1 cellular context compared by ENCODE assay signal in the genomic region with DNA sequence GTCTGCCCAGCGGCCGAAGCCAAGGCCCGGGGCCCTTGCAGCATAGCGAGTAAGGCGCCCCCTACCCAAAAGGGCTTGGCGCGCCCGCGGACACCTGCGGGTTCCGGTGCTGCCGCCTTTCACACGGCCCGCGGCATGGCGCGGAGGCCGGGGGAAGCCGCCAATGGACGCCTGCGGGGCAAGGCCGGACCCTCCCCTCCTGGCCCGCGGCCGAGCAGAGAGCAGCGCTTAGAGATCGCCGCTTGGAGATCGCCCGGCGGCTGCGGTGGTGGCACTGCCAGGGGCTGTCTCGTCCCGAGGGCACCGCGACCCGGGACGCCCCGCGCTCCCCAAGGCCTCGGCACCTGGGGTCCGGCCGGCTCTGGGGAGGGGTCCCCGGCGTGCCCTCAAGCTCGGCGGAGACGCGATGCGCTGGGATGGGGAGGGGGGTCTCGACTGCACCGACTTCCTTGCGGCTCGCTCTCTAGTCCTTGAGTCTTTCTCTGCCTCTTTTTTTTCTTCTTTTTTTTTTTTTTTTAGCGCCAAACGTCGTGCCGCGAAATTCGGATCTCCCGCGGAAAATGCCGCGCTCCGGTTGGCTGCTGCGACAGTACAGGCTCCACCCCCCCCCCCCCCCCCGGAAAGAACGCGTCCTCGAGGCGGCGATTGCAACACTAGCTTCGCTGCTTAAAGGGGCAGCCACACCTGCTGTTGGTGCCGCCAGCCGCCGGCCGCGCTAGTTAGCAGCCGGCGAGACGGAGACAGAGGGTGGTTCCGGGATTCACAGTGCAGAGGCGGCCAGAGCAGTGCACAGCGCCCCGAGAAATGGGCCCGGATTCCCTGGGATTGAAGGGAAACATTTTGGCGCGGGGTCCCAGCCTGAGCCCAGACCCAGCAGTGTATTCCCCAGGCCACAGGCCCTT.
TF ChIP-seq lines count a peak whose summit lies in the region.

A gene with protein sequence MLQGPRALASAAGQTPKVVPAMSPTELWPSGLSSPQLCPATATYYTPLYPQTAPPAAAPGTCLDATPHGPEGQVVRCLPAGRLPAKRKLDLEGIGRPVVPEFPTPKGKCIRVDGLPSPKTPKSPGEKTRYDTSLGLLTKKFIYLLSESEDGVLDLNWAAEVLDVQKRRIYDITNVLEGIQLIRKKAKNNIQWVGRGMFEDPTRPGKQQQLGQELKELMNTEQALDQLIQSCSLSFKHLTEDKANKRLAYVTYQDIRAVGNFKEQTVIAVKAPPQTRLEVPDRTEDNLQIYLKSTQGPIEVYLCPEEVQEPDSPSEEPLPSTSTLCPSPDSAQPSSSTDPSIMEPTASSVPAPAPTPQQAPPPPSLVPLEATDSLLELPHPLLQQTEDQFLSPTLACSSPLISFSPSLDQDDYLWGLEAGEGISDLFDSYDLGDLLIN (minus strand): TSS at position 484 of the 902 bp plus-strand sequence. CDS start 440 bp downstream, at position 44.

TF ChIP-seq in HepG2, 621 proteins besides CTCF, POLR2A, EP300 and RAD21 (continued from another document and continues in another):
- TF ChIP-seq, protein P1, sequence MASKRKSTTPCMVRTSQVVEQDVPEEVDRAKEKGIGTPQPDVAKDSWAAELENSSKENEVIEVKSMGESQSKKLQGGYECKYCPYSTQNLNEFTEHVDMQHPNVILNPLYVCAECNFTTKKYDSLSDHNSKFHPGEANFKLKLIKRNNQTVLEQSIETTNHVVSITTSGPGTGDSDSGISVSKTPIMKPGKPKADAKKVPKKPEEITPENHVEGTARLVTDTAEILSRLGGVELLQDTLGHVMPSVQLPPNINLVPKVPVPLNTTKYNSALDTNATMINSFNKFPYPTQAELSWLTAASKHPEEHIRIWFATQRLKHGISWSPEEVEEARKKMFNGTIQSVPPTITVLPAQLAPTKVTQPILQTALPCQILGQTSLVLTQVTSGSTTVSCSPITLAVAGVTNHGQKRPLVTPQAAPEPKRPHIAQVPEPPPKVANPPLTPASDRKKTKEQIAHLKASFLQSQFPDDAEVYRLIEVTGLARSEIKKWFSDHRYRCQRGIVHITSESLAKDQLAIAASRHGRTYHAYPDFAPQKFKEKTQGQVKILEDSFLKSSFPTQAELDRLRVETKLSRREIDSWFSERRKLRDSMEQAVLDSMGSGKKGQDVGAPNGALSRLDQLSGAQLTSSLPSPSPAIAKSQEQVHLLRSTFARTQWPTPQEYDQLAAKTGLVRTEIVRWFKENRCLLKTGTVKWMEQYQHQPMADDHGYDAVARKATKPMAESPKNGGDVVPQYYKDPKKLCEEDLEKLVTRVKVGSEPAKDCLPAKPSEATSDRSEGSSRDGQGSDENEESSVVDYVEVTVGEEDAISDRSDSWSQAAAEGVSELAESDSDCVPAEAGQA (IDR thresholded peaks at IDR 0.05; ENCODE audit: low read depth), result no peak
- TF ChIP-seq, protein P1 (CRISPR knock-in tag; IDR thresholded peaks at IDR 0.05; ENCODE audit: borderline replicate concordance), result 0 out of 2 replicates have a peak, but pooled peaks have one; percentile 16
- TF ChIP-seq FOXA3 (CRISPR knock-in tag; IDR thresholded peaks at IDR 0.05), result no peak
- peak; percentile 33; the same call in 1 of the 2 replicates for TF ChIP-seq ETV5 (CRISPR knock-in tag; IDR thresholded peaks at IDR 0.05; ENCODE audit: borderline replicate concordance)
- TF ChIP-seq ZNF749 (CRISPR knock-in tag; IDR thresholded peaks at IDR 0.05; ENCODE audit: borderline replicate concordance), result no peak
- TF ChIP-seq ZNF20 (CRISPR knock-in tag; IDR thresholded peaks at IDR 0.05), result 0 out of 2 replicates have a peak, but pooled peaks have one; percentile 50
- no peak for TF ChIP-seq ETV6 (CRISPR knock-in tag; conservative IDR thresholded peaks at IDR 0.05)
- peak; percentile 26; the same call in 1 of the 2 replicates for TF ChIP-seq ZBTB38 (CRISPR knock-in tag; IDR thresholded peaks at IDR 0.05)
- no peak for TF ChIP-seq SMAD3 (CRISPR knock-in tag; IDR thresholded peaks at IDR 0.05)
- 0 out of 2 replicates have a peak, but pooled peaks have one; percentile 62 for TF ChIP-seq ZNF556 (CRISPR knock-in tag; IDR thresholded peaks at IDR 0.05; ENCODE audit: borderline replicate concordance)
- peak; percentile 35; the same call in 1 of the 2 replicates for TF ChIP-seq RXRB (CRISPR knock-in tag; IDR thresholded peaks at IDR 0.05; ENCODE audit: borderline replicate concordance)
- TF ChIP-seq SATB2 (CRISPR knock-in tag; IDR thresholded peaks at IDR 0.05), result 0 out of 2 replicates have a peak, but pooled peaks have one; percentile 52
- TF ChIP-seq YEATS4 (CRISPR knock-in tag; IDR thresholded peaks at IDR 0.05; ENCODE audit: borderline replicate concordance), result peak; percentile 66; the same call in 1 of the 2 replicates
- TF ChIP-seq, protein P2, sequence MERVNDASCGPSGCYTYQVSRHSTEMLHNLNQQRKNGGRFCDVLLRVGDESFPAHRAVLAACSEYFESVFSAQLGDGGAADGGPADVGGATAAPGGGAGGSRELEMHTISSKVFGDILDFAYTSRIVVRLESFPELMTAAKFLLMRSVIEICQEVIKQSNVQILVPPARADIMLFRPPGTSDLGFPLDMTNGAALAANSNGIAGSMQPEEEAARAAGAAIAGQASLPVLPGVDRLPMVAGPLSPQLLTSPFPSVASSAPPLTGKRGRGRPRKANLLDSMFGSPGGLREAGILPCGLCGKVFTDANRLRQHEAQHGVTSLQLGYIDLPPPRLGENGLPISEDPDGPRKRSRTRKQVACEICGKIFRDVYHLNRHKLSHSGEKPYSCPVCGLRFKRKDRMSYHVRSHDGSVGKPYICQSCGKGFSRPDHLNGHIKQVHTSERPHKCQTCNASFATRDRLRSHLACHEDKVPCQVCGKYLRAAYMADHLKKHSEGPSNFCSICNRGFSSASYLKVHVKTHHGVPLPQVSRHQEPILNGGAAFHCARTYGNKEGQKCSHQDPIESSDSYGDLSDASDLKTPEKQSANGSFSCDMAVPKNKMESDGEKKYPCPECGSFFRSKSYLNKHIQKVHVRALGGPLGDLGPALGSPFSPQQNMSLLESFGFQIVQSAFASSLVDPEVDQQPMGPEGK (CRISPR knock-in tag; IDR thresholded peaks at IDR 0.05), result peak; percentile 77
- TF ChIP-seq, protein P3, sequence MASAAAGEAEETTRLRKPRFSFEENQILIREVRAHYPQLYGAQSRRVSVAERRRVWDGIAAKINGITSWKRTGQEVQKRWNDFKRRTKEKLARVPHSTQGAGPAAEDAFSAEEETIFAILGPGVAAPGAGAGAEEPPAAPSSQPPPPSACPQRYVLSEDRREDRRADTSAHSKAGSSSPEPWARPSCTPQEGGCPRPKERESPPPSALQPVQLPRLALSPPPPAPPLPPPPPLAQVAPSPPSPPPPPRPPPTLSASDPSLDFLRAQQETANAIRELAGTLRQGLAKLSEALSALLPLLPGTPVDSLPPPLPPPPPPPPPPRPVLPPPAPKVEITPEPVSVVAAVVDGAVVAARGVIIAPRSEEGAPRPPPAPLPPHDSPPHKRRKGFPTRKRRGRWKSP (CRISPR knock-in tag; IDR thresholded peaks at IDR 0.05), result 0 out of 2 replicates have a peak, but pooled peaks have one; percentile 15
- TF ChIP-seq TSC22D2 (CRISPR knock-in tag; IDR thresholded peaks at IDR 0.05; ENCODE audit: borderline replicate concordance), result no peak
- peak; percentile 36; the same call in 1 of the 2 replicates for TF ChIP-seq NR2C2 (CRISPR knock-in tag; IDR thresholded peaks at IDR 0.05; ENCODE audit: borderline replicate concordance)
- peak; percentile 44; the same call in 1 of the 2 replicates for TF ChIP-seq SNAPC2 (CRISPR knock-in tag; IDR thresholded peaks at IDR 0.05)
- TF ChIP-seq, protein P4, sequence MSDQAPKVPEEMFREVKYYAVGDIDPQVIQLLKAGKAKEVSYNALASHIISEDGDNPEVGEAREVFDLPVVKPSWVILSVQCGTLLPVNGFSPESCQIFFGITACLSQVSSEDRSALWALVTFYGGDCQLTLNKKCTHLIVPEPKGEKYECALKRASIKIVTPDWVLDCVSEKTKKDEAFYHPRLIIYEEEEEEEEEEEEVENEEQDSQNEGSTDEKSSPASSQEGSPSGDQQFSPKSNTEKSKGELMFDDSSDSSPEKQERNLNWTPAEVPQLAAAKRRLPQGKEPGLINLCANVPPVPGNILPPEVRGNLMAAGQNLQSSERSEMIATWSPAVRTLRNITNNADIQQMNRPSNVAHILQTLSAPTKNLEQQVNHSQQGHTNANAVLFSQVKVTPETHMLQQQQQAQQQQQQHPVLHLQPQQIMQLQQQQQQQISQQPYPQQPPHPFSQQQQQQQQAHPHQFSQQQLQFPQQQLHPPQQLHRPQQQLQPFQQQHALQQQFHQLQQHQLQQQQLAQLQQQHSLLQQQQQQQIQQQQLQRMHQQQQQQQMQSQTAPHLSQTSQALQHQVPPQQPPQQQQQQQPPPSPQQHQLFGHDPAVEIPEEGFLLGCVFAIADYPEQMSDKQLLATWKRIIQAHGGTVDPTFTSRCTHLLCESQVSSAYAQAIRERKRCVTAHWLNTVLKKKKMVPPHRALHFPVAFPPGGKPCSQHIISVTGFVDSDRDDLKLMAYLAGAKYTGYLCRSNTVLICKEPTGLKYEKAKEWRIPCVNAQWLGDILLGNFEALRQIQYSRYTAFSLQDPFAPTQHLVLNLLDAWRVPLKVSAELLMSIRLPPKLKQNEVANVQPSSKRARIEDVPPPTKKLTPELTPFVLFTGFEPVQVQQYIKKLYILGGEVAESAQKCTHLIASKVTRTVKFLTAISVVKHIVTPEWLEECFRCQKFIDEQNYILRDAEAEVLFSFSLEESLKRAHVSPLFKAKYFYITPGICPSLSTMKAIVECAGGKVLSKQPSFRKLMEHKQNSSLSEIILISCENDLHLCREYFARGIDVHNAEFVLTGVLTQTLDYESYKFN (CRISPR knock-in tag; conservative IDR thresholded peaks at IDR 0.05), result peak; percentile 33; the same call in 1 of the 2 replicates
- TF ChIP-seq LCORL (IDR thresholded peaks at IDR 0.05), result no peak
- TF ChIP-seq LCORL (CRISPR knock-in tag; IDR thresholded peaks at IDR 0.05), result no peak
- peak; percentile 52 for TF ChIP-seq SALL1 (CRISPR knock-in tag; IDR thresholded peaks at IDR 0.05)
- peak; percentile 65; the same call in 1 of the 2 replicates for TF ChIP-seq ZNF563 (CRISPR knock-in tag; IDR thresholded peaks at IDR 0.05)
- TF ChIP-seq, protein P5, sequence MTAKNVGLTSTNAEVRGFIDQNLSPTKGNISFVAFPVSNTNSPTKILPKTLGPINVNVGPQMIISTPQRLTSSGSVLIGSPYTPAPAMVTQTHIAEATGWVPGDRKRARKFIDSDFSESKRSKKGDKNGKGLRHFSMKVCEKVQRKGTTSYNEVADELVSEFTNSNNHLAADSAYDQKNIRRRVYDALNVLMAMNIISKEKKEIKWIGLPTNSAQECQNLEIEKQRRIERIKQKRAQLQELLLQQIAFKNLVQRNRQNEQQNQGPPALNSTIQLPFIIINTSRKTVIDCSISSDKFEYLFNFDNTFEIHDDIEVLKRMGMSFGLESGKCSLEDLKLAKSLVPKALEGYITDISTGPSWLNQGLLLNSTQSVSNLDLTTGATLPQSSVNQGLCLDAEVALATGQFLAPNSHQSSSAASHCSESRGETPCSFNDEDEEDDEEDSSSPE (CRISPR knock-in tag; IDR thresholded peaks at IDR 0.05), result peak; percentile 91
- TF ChIP-seq SP4 (CRISPR knock-in tag; IDR thresholded peaks at IDR 0.05), result peak; percentile 42; the same call in 1 of the 2 replicates
- TF ChIP-seq, protein P6, sequence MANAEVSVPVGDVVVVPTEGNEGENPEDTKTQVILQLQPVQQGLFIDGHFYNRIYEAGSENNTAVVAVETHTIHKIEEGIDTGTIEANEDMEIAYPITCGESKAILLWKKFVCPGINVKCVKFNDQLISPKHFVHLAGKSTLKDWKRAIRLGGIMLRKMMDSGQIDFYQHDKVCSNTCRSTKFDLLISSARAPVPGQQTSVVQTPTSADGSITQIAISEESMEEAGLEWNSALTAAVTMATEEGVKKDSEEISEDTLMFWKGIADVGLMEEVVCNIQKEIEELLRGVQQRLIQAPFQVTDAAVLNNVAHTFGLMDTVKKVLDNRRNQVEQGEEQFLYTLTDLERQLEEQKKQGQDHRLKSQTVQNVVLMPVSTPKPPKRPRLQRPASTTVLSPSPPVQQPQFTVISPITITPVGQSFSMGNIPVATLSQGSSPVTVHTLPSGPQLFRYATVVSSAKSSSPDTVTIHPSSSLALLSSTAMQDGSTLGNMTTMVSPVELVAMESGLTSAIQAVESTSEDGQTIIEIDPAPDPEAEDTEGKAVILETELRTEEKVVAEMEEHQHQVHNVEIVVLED (CRISPR knock-in tag; IDR thresholded peaks at IDR 0.05; ENCODE audit: borderline replicate concordance), result peak; percentile 63; the same call in 1 of the 2 replicates
- 0 out of 2 replicates have a peak, but pooled peaks have one; percentile 3 for TF ChIP-seq MTF1 (CRISPR knock-in tag; IDR thresholded peaks at IDR 0.05)
- TF ChIP-seq, protein P7, sequence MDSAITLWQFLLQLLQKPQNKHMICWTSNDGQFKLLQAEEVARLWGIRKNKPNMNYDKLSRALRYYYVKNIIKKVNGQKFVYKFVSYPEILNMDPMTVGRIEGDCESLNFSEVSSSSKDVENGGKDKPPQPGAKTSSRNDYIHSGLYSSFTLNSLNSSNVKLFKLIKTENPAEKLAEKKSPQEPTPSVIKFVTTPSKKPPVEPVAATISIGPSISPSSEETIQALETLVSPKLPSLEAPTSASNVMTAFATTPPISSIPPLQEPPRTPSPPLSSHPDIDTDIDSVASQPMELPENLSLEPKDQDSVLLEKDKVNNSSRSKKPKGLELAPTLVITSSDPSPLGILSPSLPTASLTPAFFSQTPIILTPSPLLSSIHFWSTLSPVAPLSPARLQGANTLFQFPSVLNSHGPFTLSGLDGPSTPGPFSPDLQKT (CRISPR knock-in tag; IDR thresholded peaks at IDR 0.05; ENCODE audit: borderline replicate concordance), result no peak
- TF ChIP-seq ZNF816 (CRISPR knock-in tag; IDR thresholded peaks at IDR 0.05; ENCODE audit: borderline replicate concordance), result peak; percentile 83; the same call in 1 of the 2 replicates
